10 cellular contexts compared by ENCODE assay signal in genomic region chr14:75205586-75205985, GRCh38. TPM values are rescaled to one million over a fixed set of nuclear protein-coding genes. Genes with fewer than 3 reads are reported as not detected.
DNase-seq lines count a peak whose midpoint lies in the region; ATAC-seq, FAIRE-seq and TF ChIP-seq lines count a peak whose summit lies in the region.
"Had no signal": no experiment of that assay in that cellular context is flagged by ENCODE, and none has a peak within 500 bp of the region (broad histone marks: within the 10 kb centered on the region; RNA-seq: fewer than 3 reads in every experiment).

No MANE protein-coding gene starts in this region.

- H3K36me3 Mint-ChIP-seq in CD14-positive monocyte, result no peaks in the 10 kb centered on the region
- no peaks in the 10 kb centered on the region for H3K36me3 Mint-ChIP-seq in activated CD4-positive, alpha-beta memory T cell treated with anti-CD3 and anti-CD28 coated beads for 36 hours

- POLR2A ChIA-PET in activated CD4-positive, alpha-beta memory T cell treated with anti-CD3 and anti-CD28 coated beads for 36 hours (lab: Charles Lee), result interaction anchor here (1.3 kb wide), 1 partner anchor 18 kb away, joined by 3 read pairs; no protein-coding TSS in a partner anchor

- H3K4me3 Mint-ChIP-seq in CD14-positive monocyte, result no peak overlapping the region
- H3K4me3 Mint-ChIP-seq in activated CD4-positive, alpha-beta memory T cell treated with anti-CD3 and anti-CD28 coated beads for 36 hours, result no peak overlapping the region

- CTCF ChIA-PET in activated CD4-positive, alpha-beta memory T cell treated with anti-CD3 and anti-CD28 coated beads for 36 hours (lab: Charles Lee), result no interaction called here

- H3K79me2 ChIP-seq in Karpas-422 (ENCODE audit: low read length), result no peaks in the 10 kb centered on the region

- DNase-seq in CD14-positive monocyte (ENCODE audit: low spot score) (peak; percentile 78), Karpas-422 (peak; percentile 53), glomerular visceral epithelial cell (ENCODE audit: extremely low spot score) (peak; percentile 22), posterior vena cava (ENCODE audit: low spot score) (no peak), OCI-M2 (lab: John Stamatoyannopoulos, UW; ENCODE audit: unreplicated experiment) (no peak), pancreas (no peak)
- peak; percentile 35 for DNase-seq in activated CD4-positive, alpha-beta memory T cell treated with anti-CD3 and anti-CD28 coated beads for 36 hours
- DNase-seq: NCI-H2227 treated with DMSO at 0.1 percent for 48 hours had no signal

- H3K9ac ChIP-seq in Karpas-422 (ENCODE audit: low read length), result no peak overlapping the region

- peaks cover 5% of the 10 kb centered on the region for H3K4me1 ChIP-seq in Karpas-422 (ENCODE audit: low read length)
- peaks cover 0 to 19% (median 11%) of the 10 kb centered on the region in 3 donors for H3K4me1 ChIP-seq in pancreas

- H3K27me3 ChIP-seq in Karpas-422 (ENCODE audit: low read length) (no peaks in the 10 kb centered on the region), pancreas (no peaks in the 10 kb centered on the region)

- H3K4me3 ChIP-seq in Karpas-422 (ENCODE audit: low read length), result no peak overlapping the region
- H3K4me3 ChIP-seq in pancreas, result no peak overlapping the region

- intact Hi-C loops in CD14-positive monocyte (cut with micrococcal nuclease), result loop anchor here in 1 of 2 donors (5.0 kb wide), 1 partner anchor 42 kb away; no protein-coding TSS in a partner anchor
- intact Hi-C loops in activated CD4-positive, alpha-beta memory T cell treated with anti-CD3 and anti-CD28 coated beads for 36 hours (cut with micrococcal nuclease), result no loop called here
- intact Hi-C loops in posterior vena cava (cut with DNase I), result no loop called here
- intact Hi-C loops in pancreas (cut with DNase I), result no loop called here

- no peaks in the 10 kb centered on the region for H3K27me3 Mint-ChIP-seq in CD14-positive monocyte (ENCODE audit: low read depth in 3 of 3)
- H3K27me3 Mint-ChIP-seq in activated CD4-positive, alpha-beta memory T cell treated with anti-CD3 and anti-CD28 coated beads for 36 hours, result no peaks in the 10 kb centered on the region

- no peak overlapping the region for H3K27ac ChIP-seq in Karpas-422 (ENCODE audit: low read length)
- H3K27ac ChIP-seq in pancreas, result no peak overlapping the region

- H3K9me3 ChIP-seq in Karpas-422 (ENCODE audit: low read length) (no peaks in the 10 kb centered on the region), pancreas (no peaks in the 10 kb centered on the region)

- H3K4me1 Mint-ChIP-seq in CD14-positive monocyte, result peaks cover 26% of the 10 kb centered on the region
- peaks cover 17% of the 10 kb centered on the region for H3K4me1 Mint-ChIP-seq in activated CD4-positive, alpha-beta memory T cell treated with anti-CD3 and anti-CD28 coated beads for 36 hours (ENCODE audit: low read depth)

- H3K36me3 ChIP-seq in Karpas-422 (ENCODE audit: insufficient read depth, low read length) (no peaks in the 10 kb centered on the region), pancreas (no peaks in the 10 kb centered on the region)

- H3K9me2 ChIP-seq in Karpas-422 (replicated peaks; ENCODE audit: insufficient read depth, low read length), result no peaks in the 10 kb centered on the region

- H3K4me2 ChIP-seq in Karpas-422 (ENCODE audit: low read depth, low read length, poor library complexity, severe bottlenecking), result no peak overlapping the region

- WGBS in pancreas, 2 donors, result 87 to 93% methylated on average over 3 of the region's 3 CpGs

- H2AFZ ChIP-seq in Karpas-422 (ENCODE audit: low read length), result no peak overlapping the region

- H3K27ac Mint-ChIP-seq in CD14-positive monocyte, result peak overlapping the region; percentile 85 to 93 (median 89)
- peak overlapping the region; percentile 67 for H3K27ac Mint-ChIP-seq in activated CD4-positive, alpha-beta memory T cell treated with anti-CD3 and anti-CD28 coated beads for 36 hours

- peaks cover 0 to 1% (median 0%) of the 10 kb centered on the region in 7 donors for H3K9me3 Mint-ChIP-seq in CD14-positive monocyte
- no peaks in the 10 kb centered on the region for H3K9me3 Mint-ChIP-seq in activated CD4-positive, alpha-beta memory T cell treated with anti-CD3 and anti-CD28 coated beads for 36 hours

- TF ChIP-seq CTCF in CD14-positive monocyte (IDR thresholded peaks at IDR 0.05) (no peak), pancreas (IDR thresholded peaks at IDR 0.05) (no peak)

- H4K20me1 ChIP-seq in Karpas-422 (ENCODE audit: insufficient read depth, low read depth, low read length), result no peaks in the 10 kb centered on the region

- FAIRE-seq in pancreas (lab: Jason Lieb, UNC), result no peak
- FAIRE-seq: islet of Langerhans had no signal

- no peak for ATAC-seq in pancreas
- no peak for ATAC-seq in GM18519 (IDR thresholded peaks at IDR 0.05; ENCODE audit: low FRiP score, unreplicated experiment)

RNA-seq across cellular contexts. Expression of gene TMED10, which starts 29.2 kb away (rescaled TPM):
- 100 to 1,000 TPM; 233 to 243 TPM for polyA plus RNA-seq in CD14-positive monocyte
- total RNA-seq in Karpas-422 (2014; rRNA removed; shearing (Covaris generic); ENCODE audit: low replicate concordance), result 104 and 349 TPM in 2 replicates
- total RNA-seq in activated CD4-positive, alpha-beta memory T cell treated with anti-CD3 and anti-CD28 coated beads for 36 hours, result 100 to 1,000 TPM; 189 to 201 TPM
- 100 to 1,000 TPM; 259 to 311 TPM for total RNA-seq in posterior vena cava
- 100 to 1,000 TPM; 230 to 377 (median 326) TPM for total RNA-seq in pancreas
- 100 to 1,000 TPM in 1 of 2 donors, 10 to 100 TPM in 1; 56.0 to 122 TPM for polyA plus RNA-seq in pancreas

Comparison
In these comparisons a context has a peak if more than half of its experiments do, and no peak if none do; other contexts are left out.
1. DNase-seq: peak in CD14-positive monocyte (single experiment), Karpas-422 (single experiment), activated CD4-positive, alpha-beta memory T cell treated with anti-CD3 and anti-CD28 coated beads for 36 hours (single experiment) and glomerular visceral epithelial cell (single experiment); none in posterior vena cava (single experiment), OCI-M2 (single experiment) and pancreas (0 of 6).